In the genomic region with DNA sequence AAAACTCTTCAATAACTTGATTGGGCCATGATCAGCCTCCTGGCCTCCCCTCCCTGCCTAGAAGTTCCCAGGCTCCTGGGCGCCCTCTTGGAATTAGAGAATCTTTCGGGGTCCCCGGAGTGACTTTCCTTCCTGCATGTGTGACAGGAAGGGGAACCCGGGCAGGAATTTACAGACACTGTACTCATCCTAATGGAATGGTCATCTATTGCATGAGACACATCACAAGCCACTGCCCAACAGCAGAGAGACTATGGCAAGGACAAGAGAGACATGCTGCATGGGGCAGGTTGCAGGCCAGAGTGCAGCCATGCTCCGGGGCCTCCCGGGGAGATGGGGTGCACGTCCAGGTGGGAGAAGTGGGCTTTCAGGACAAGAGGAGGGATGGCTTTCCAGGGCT, we compare ENCODE assay signal across 4 cellular contexts. TPM values are rescaled to one million over a fixed set of nuclear protein-coding genes. Genes with fewer than 3 reads are reported as not detected.
"Had no signal": no experiment of that assay in that cellular context is flagged by ENCODE, and none has a peak within 500 bp of the region (broad histone marks: within the 10 kb centered on the region; RNA-seq: fewer than 3 reads in every experiment).

No MANE protein-coding gene starts in this region.

RNA-seq across cellular contexts. Expression of a gene that starts 29.9 kb away (rescaled TPM):
- total RNA-seq: LHCN-M2, M059J, MCF 10A, NCI-H460 had no signal
